In genomic region chr1:204885790-204886189, GRCh38 we compare ENCODE assay signal across 1 cellular context.
TF ChIP-seq lines count a peak whose summit lies in the region.

No MANE protein-coding gene starts in this region.

TF ChIP-seq in GM23338, 12 proteins besides CTCF, POLR2A, EP300 and RAD21 (continued from another document):
- TF ChIP-seq ZNF462 (CRISPR knock-in tag; IDR thresholded peaks at IDR 0.05) = no peak
- no peak for TF ChIP-seq CREB1 (CRISPR knock-in tag; IDR thresholded peaks at IDR 0.05; ENCODE audit: low read depth)
- TF ChIP-seq JUNB (IDR thresholded peaks at IDR 0.05; ENCODE audit: unreplicated experiment) = no peak
- TF ChIP-seq POLR2AphosphoS5 (IDR thresholded peaks at IDR 0.05; ENCODE audit: low read depth) = no peak
- no peak for TF ChIP-seq EZH2 (IDR thresholded peaks at IDR 0.05; ENCODE audit: low read depth, unreplicated experiment)
- no peak for TF ChIP-seq ZNF114 (CRISPR knock-in tag; IDR thresholded peaks at IDR 0.05)
- no peak for TF ChIP-seq REST (IDR thresholded peaks at IDR 0.05; ENCODE audit: unreplicated experiment)
- TF ChIP-seq ETS1 (IDR thresholded peaks at IDR 0.05) = no peak
- TF ChIP-seq NANOG (IDR thresholded peaks at IDR 0.05; ENCODE audit: borderline replicate concordance) = no peak
